In the genomic region with DNA sequence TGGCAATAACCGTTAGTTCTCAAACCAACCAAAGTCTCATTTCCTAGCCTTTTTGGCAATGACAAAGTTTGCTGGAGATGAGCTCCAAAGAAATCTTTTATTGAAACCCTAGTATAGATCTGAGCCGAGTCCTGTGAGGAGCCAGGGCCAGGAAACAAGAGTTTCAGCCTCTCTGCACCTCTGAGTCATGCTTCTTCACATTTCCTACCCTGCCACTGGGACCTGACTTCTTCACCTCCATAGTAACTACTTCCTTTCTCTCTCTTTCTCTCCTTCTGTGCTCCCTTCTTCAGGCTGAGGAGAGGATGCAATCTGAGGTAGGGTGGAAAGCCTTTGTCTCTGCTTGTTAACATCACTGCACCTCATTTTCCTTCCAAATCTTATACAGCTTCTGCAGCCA, we compare ENCODE assay signal across 14 cellular contexts. TPM values are rescaled to one million over a fixed set of nuclear protein-coding genes. Genes with fewer than 3 reads are reported as not detected.
DNase-seq lines count a peak whose midpoint lies in the region; FAIRE-seq and TF ChIP-seq lines count a peak whose summit lies in the region.
"Had no signal": no experiment of that assay in that cellular context is flagged by ENCODE, and none has a peak within 500 bp of the region (broad histone marks: within the 10 kb centered on the region; RNA-seq: fewer than 3 reads in every experiment).

No MANE protein-coding gene starts in this region.

- H3K4me1 ChIP-seq in keratinocyte (ENCODE audit: control insufficient read depth, extremely low read depth, insufficient read depth, low read length): peaks cover 43% of the 10 kb centered on the region

- no peaks in the 10 kb centered on the region for H3K9me3 ChIP-seq in keratinocyte (ENCODE audit: control insufficient read depth, low read depth, low read length)

- peaks cover 42 to 71% of the 10 kb centered on the region in 2 experiments for H3K36me3 ChIP-seq in keratinocyte (ENCODE audit: control insufficient read depth in 2 of 2, extremely low read depth in 1 of 2, insufficient read depth in 2 of 2, low read length in 2 of 2)

- H3K9ac ChIP-seq in keratinocyte (ENCODE audit: control insufficient read depth, extremely low read depth, insufficient read depth, low read length): no peak overlapping the region

- no peaks in the 10 kb centered on the region for H3K9me1 ChIP-seq in keratinocyte (ENCODE audit: control insufficient read depth, extremely low read depth, insufficient read depth, low read length)

- H2AFZ ChIP-seq in keratinocyte (ENCODE audit: control insufficient read depth, low read length): no peak overlapping the region
- H2AFZ ChIP-seq: PC-9 had no signal

- H4K20me1 ChIP-seq in keratinocyte (ENCODE audit: control insufficient read depth, extremely low read depth, insufficient read depth, low read length): no peaks in the 10 kb centered on the region

- FAIRE-seq in keratinocyte (lab: Jason Lieb, UNC): peak; percentile 72
- FAIRE-seq: H54 had no signal

- in situ Hi-C loops in GM13977 (cut with MboI; ENCODE audit: low pct_unique_long_range_greater_than_20kb, low sequenced_read_pairs, unreplicated experiment): loop anchor here (5.0 kb wide), 1 partner anchor 83 kb away; no protein-coding TSS in a partner anchor

- no peak for TF ChIP-seq CTCF in cardiac fibroblast (IDR thresholded peaks at IDR 0.05; ENCODE audit: low read depth, low read length)
- no peak for TF ChIP-seq CTCF in keratinocyte (optimal IDR thresholded peaks at IDR 0.05 in 1 of 3, IDR thresholded peaks at IDR 0.05 in 1 of 3, conservative IDR thresholded peaks at IDR 0.05 in 1 of 3; ENCODE audit: extremely low read depth in 1 of 3, insufficient read depth in 2 of 3, low read length in 3 of 3)
- no peak for TF ChIP-seq CTCF in GM13977 (IDR thresholded peaks at IDR 0.05; ENCODE audit: extremely low read depth, insufficient read depth, missing control alignments)

- no peaks in the 10 kb centered on the region for H3K79me2 ChIP-seq in keratinocyte (ENCODE audit: control insufficient read depth, insufficient read depth, low read length)

- no peak overlapping the region for H3K4me2 ChIP-seq in keratinocyte (ENCODE audit: control insufficient read depth, extremely low read depth, insufficient read depth, low read depth, low read length)
- H3K4me2 ChIP-seq: PC-9 had no signal

- H3K27ac ChIP-seq in keratinocyte (ENCODE audit: control insufficient read depth, insufficient read depth, low read length) (peak overlapping the region; percentile 21), substantia nigra (ENCODE audit: low read depth, low read length, poor library complexity, severe bottlenecking) (peak overlapping the region; percentile 92)
- H3K27ac ChIP-seq: PC-9 had no signal

- dilution Hi-C loops in keratinocyte (cut with MboI; ENCODE audit: extremely low pct_ligation_motif_present, low sequenced_read_pairs): loop anchor here (25.0 kb wide), 1 partner anchor 228 kb away; no protein-coding TSS in a partner anchor

- peak; percentile 56 for DNase-seq in LHCN-M2 (ENCODE audit: low read depth)
- peak; percentile 67 to 77 for DNase-seq in cardiac fibroblast (ENCODE audit: low read depth in 2 of 2)
- no peak for DNase-seq in keratinocyte (ENCODE audit: low read depth, low spot score)
- no peak for DNase-seq in substantia nigra (lab: John Stamatoyannopoulos, UW)
- no peak for DNase-seq in activated naive CD4-positive, alpha-beta T cell (lab: John Stamatoyannopoulos, UW)
- no peak for DNase-seq in NCI-H2171 (lab: John Stamatoyannopoulos, UW)
- no peak for DNase-seq in GM13977 (ENCODE audit: low spot score)
- no peak for DNase-seq in T-helper 9 cell
- DNase-seq: activated naive CD4-positive, alpha-beta T cell treated with anti-CD3 and anti-CD28 coated beads for 36 hours; DMS 273 treated with DMSO at 0.1 percent for 48 hours; erythroblast; mesendoderm; PC-9 had no signal

- H3K4me3 ChIP-seq in cardiac fibroblast (replicated peaks in 1 of 2; ENCODE audit: low read depth in 2 of 2, low read length in 2 of 2) (no peak overlapping the region), keratinocyte (ENCODE audit: control insufficient read depth in 2 of 3, extremely low read depth in 1 of 3, insufficient read depth in 2 of 3, low read depth in 1 of 3, low read length in 3 of 3) (no peak overlapping the region)
- H3K4me3 ChIP-seq: PC-9 had no signal

- no peaks in the 10 kb centered on the region for H3K27me3 ChIP-seq in keratinocyte (ENCODE audit: control insufficient read depth, extremely low read depth, insufficient read depth, low read length)

RNA-seq across cellular contexts. Expression of a gene that starts 38.7 kb away (rescaled TPM):
- 28.9 and 33.1 TPM in 2 replicates for total RNA-seq in LHCN-M2 (2014; rRNA removed)
- polyA plus RNA-seq in LHCN-M2 (2012): 39.2 TPM
- 32.5 to 38.9 TPM (median 35.8 TPM) in 3 replicates for polyA plus RNA-seq in keratinocyte
- 6.8 TPM for polyA plus RNA-seq in keratinocyte (2011; ENCODE audit: low read depth)
- polyA plus RNA-seq in keratinocyte (2011; cell fraction: cytosol; rRNA removed): 20.0 and 29.8 TPM in 2 replicates
- 47.8 and 64.0 TPM in 2 replicates for polyA plus RNA-seq in keratinocyte (2011; cell fraction: nucleus; rRNA removed)
- 14.2 and 31.1 TPM in 2 replicates for polyA plus RNA-seq in keratinocyte (2012; ENCODE audit: low replicate concordance)
- 36.4 to 50.5 TPM (median 41.4 TPM) in 3 replicates for polyA minus RNA-seq in keratinocyte
- polyA minus RNA-seq in keratinocyte (2011; cell fraction: cytosol; rRNA and poly(A)+ RNA removed): 23.4 TPM
- 21.1 and 42.0 TPM in 2 replicates for polyA minus RNA-seq in keratinocyte (2011; cell fraction: nucleus; rRNA and poly(A)+ RNA removed)

Comparison
In these comparisons a context has a peak if more than half of its experiments do, and no peak if none do; other contexts are left out.
1. DNase-seq: peak in LHCN-M2 (single experiment) and cardiac fibroblast (2 of 2); none in keratinocyte (single experiment), substantia nigra (0 of 49), activated naive CD4-positive, alpha-beta T cell (0 of 4), NCI-H2171 (single experiment), GM13977 (single experiment) and T-helper 9 cell (single experiment).